Comparison of ENCODE assay signal across 1 cellular context in genomic region chr12:47700263-47700662, GRCh38.
TF ChIP-seq lines count a peak whose summit lies in the region.

No MANE protein-coding gene starts in this region.

TF ChIP-seq in HepG2, 621 proteins besides CTCF, POLR2A, EP300 and RAD21:
- TF ChIP-seq CEBPB (IDR thresholded peaks at IDR 0.05; ENCODE audit: borderline replicate concordance, low read depth, low read length): peak; percentile 42; the same call in 1 of the 2 replicates
- TF ChIP-seq, protein P1, sequence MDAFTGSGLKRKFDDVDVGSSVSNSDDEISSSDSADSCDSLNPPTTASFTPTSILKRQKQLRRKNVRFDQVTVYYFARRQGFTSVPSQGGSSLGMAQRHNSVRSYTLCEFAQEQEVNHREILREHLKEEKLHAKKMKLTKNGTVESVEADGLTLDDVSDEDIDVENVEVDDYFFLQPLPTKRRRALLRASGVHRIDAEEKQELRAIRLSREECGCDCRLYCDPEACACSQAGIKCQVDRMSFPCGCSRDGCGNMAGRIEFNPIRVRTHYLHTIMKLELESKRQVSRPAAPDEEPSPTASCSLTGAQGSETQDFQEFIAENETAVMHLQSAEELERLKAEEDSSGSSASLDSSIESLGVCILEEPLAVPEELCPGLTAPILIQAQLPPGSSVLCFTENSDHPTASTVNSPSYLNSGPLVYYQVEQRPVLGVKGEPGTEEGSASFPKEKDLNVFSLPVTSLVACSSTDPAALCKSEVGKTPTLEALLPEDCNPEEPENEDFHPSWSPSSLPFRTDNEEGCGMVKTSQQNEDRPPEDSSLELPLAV (CRISPR knock-in tag; conservative IDR thresholded peaks at IDR 0.05; ENCODE audit: low read depth): no peak
